In the genomic region with DNA sequence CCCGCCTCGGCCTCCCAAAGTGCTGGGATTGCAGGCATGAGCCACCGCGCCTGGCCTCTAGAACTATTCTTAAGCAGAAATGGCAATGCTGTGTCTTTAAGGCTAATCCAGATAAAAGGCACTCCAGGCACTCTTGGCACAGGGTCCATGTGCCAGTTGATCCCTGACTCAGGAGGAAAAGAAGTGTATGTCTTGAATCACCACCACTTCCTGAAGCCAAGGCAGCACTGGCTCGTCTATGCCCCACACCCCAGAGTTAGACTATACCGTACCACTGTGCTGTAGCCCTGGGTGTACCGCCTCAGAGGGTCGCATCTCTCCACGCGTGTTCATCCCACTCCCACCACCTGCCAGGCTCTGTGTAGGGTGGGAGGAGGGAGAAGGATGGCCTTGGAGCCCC, we compare ENCODE assay signal across 1 cellular context.
TF ChIP-seq lines count a peak whose summit lies in the region.

No MANE protein-coding gene starts in this region.

TF ChIP-seq in SK-N-SH, 30 proteins besides CTCF, POLR2A, EP300 and RAD21 (continued from another document):
- peak; percentile 54; the same call in 1 of the 2 replicates for TF ChIP-seq ELF1 (IDR thresholded peaks at IDR 0.05)
- no peak for TF ChIP-seq GATA2 (CRISPR knock-in tag; IDR thresholded peaks at IDR 0.05)
- TF ChIP-seq, protein P1, sequence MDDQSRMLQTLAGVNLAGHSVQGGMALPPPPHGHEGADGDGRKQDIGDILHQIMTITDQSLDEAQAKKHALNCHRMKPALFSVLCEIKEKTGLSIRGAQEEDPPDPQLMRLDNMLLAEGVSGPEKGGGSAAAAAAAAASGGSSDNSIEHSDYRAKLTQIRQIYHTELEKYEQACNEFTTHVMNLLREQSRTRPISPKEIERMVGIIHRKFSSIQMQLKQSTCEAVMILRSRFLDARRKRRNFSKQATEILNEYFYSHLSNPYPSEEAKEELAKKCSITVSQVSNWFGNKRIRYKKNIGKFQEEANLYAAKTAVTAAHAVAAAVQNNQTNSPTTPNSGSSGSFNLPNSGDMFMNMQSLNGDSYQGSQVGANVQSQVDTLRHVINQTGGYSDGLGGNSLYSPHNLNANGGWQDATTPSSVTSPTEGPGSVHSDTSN (IDR thresholded peaks at IDR 0.05): peak; percentile 59
- TF ChIP-seq RXRA (IDR thresholded peaks at IDR 0.05; ENCODE audit: borderline replicate concordance, low read depth): no peak
